Comparison of ENCODE assay signal across 1 cellular context in the genomic region with DNA sequence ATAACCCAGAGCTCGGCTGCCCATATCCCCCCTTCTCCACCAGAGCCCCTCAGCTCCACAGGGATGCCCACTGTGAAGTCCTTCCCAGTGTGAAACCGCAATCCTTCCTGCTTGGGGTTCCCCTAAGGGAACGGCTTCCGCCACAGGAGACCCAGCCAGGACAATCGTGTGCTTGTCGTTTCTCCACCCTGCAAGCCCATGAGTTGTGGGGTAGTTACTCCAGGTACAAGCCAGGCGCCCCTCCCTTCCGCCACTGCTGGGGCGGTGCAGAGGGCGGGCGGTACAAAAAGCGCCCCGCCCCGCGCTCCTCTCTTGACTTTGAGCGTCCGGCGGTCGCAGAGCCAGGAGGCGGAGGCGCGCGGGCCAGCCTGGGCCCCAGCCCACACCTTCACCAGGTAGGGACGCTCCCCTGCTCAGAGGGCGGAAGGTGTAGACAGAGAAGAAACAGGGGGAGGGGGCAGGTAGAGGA.
TF ChIP-seq lines count a peak whose summit lies in the region.

A gene with protein sequence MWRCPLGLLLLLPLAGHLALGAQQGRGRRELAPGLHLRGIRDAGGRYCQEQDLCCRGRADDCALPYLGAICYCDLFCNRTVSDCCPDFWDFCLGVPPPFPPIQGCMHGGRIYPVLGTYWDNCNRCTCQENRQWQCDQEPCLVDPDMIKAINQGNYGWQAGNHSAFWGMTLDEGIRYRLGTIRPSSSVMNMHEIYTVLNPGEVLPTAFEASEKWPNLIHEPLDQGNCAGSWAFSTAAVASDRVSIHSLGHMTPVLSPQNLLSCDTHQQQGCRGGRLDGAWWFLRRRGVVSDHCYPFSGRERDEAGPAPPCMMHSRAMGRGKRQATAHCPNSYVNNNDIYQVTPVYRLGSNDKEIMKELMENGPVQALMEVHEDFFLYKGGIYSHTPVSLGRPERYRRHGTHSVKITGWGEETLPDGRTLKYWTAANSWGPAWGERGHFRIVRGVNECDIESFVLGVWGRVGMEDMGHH (plus strand): TSS at position 315 of the 469 bp plus-strand sequence. CDS start 634 bp downstream, outside the sequence.

TF ChIP-seq in HepG2, 621 proteins besides CTCF, POLR2A, EP300 and RAD21 (continued from another document and continues in another):
- TF ChIP-seq, protein P1, sequence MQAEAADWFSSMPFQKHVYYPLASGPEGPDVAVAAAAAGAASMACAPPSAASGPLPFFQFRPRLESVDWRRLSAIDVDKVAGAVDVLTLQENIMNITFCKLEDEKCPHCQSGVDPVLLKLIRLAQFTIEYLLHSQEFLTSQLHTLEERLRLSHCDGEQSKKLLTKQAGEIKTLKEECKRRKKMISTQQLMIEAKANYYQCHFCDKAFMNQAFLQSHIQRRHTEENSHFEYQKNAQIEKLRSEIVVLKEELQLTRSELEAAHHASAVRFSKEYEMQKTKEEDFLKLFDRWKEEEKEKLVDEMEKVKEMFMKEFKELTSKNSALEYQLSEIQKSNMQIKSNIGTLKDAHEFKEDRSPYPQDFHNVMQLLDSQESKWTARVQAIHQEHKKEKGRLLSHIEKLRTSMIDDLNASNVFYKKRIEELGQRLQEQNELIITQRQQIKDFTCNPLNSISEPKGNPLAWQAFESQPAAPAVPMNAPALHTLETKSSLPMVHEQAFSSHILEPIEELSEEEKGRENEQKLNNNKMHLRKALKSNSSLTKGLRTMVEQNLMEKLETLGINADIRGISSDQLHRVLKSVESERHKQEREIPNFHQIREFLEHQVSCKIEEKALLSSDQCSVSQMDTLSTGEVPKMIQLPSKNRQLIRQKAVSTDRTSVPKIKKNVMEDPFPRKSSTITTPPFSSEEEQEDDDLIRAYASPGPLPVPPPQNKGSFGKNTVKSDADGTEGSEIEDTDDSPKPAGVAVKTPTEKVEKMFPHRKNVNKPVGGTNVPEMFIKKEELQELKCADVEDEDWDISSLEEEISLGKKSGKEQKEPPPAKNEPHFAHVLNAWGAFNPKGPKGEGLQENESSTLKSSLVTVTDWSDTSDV (CRISPR knock-in tag; IDR thresholded peaks at IDR 0.05) = peak; percentile 18; the same call in 1 of the 2 replicates
- TF ChIP-seq HMG20A (CRISPR knock-in tag; IDR thresholded peaks at IDR 0.05; ENCODE audit: borderline replicate concordance) (peak; percentile 12; the same call in 1 of the 2 replicates), ZNF441 (CRISPR knock-in tag; IDR thresholded peaks at IDR 0.05; ENCODE audit: borderline replicate concordance) (peak; percentile 75; the same call in 1 of the 2 replicates), ZNF7 (CRISPR knock-in tag; IDR thresholded peaks at IDR 0.05) (no peak), ZFP36 (IDR thresholded peaks at IDR 0.05; ENCODE audit: borderline replicate concordance, low read depth, low read length, partially characterized antibody) (no peak), NFYB (CRISPR knock-in tag; IDR thresholded peaks at IDR 0.05) (no peak), MAZ (IDR thresholded peaks at IDR 0.05; ENCODE audit: borderline replicate concordance, low read depth, low read length) (no peak), MAZ (CRISPR knock-in tag; IDR thresholded peaks at IDR 0.05; ENCODE audit: low read depth) (peak; percentile 50), KLF16 (CRISPR knock-in tag; IDR thresholded peaks at IDR 0.05) (peak in 1 of 2 experiments; percentile 26; a peak in 1 of 4 replicates), FOXA3 (CRISPR knock-in tag; IDR thresholded peaks at IDR 0.05) (0 out of 2 replicates have a peak, but pooled peaks have one; percentile 12), ZNF619 (CRISPR knock-in tag; IDR thresholded peaks at IDR 0.05) (peak; percentile 56; the same call in 1 of the 2 replicates), ZNF792 (CRISPR knock-in tag; IDR thresholded peaks at IDR 0.05) (no peak), ETV5 (CRISPR knock-in tag; IDR thresholded peaks at IDR 0.05; ENCODE audit: borderline replicate concordance) (peak; percentile 53; the same call in 1 of the 2 replicates), HNF4G (IDR thresholded peaks at IDR 0.05; ENCODE audit: borderline replicate concordance, low read depth, low read length) (peak; percentile 25; the same call in 1 of the 2 replicates), HNF4G (CRISPR knock-in tag; IDR thresholded peaks at IDR 0.05; ENCODE audit: borderline replicate concordance, low read depth) (no peak), ZNF234 (CRISPR knock-in tag; conservative IDR thresholded peaks at IDR 0.05) (no peak), BRCA1 (CRISPR knock-in tag; IDR thresholded peaks at IDR 0.05) (peak; percentile 66; the same call in 1 of the 2 replicates), MED1 (CRISPR knock-in tag; IDR thresholded peaks at IDR 0.05) (peak; percentile 60; the same call in 1 of the 2 replicates), DR1 (CRISPR knock-in tag; IDR thresholded peaks at IDR 0.05) (peak; percentile 63; the same call in 1 of the 2 replicates), SIN3A (IDR thresholded peaks at IDR 0.05; ENCODE audit: borderline replicate concordance, low read depth, low read length) (peak; percentile 49; the same call in 1 of the 2 replicates), GABPB1 (CRISPR knock-in tag; IDR thresholded peaks at IDR 0.05) (peak; percentile 73)
- TF ChIP-seq, protein P2, sequence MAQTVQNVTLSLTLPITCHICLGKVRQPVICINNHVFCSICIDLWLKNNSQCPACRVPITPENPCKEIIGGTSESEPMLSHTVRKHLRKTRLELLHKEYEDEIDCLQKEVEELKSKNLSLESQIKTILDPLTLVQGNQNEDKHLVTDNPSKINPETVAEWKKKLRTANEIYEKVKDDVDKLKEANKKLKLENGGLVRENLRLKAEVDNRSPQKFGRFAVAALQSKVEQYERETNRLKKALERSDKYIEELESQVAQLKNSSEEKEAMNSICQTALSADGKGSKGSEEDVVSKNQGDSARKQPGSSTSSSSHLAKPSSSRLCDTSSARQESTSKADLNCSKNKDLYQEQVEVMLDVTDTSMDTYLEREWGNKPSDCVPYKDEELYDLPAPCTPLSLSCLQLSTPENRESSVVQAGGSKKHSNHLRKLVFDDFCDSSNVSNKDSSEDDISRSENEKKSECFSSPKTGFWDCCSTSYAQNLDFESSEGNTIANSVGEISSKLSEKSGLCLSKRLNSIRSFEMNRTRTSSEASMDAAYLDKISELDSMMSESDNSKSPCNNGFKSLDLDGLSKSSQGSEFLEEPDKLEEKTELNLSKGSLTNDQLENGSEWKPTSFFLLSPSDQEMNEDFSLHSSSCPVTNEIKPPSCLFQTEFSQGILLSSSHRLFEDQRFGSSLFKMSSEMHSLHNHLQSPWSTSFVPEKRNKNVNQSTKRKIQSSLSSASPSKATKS (CRISPR knock-in tag; IDR thresholded peaks at IDR 0.05) = 0 out of 2 replicates have a peak, but pooled peaks have one; percentile 46
- TF ChIP-seq, protein P3, sequence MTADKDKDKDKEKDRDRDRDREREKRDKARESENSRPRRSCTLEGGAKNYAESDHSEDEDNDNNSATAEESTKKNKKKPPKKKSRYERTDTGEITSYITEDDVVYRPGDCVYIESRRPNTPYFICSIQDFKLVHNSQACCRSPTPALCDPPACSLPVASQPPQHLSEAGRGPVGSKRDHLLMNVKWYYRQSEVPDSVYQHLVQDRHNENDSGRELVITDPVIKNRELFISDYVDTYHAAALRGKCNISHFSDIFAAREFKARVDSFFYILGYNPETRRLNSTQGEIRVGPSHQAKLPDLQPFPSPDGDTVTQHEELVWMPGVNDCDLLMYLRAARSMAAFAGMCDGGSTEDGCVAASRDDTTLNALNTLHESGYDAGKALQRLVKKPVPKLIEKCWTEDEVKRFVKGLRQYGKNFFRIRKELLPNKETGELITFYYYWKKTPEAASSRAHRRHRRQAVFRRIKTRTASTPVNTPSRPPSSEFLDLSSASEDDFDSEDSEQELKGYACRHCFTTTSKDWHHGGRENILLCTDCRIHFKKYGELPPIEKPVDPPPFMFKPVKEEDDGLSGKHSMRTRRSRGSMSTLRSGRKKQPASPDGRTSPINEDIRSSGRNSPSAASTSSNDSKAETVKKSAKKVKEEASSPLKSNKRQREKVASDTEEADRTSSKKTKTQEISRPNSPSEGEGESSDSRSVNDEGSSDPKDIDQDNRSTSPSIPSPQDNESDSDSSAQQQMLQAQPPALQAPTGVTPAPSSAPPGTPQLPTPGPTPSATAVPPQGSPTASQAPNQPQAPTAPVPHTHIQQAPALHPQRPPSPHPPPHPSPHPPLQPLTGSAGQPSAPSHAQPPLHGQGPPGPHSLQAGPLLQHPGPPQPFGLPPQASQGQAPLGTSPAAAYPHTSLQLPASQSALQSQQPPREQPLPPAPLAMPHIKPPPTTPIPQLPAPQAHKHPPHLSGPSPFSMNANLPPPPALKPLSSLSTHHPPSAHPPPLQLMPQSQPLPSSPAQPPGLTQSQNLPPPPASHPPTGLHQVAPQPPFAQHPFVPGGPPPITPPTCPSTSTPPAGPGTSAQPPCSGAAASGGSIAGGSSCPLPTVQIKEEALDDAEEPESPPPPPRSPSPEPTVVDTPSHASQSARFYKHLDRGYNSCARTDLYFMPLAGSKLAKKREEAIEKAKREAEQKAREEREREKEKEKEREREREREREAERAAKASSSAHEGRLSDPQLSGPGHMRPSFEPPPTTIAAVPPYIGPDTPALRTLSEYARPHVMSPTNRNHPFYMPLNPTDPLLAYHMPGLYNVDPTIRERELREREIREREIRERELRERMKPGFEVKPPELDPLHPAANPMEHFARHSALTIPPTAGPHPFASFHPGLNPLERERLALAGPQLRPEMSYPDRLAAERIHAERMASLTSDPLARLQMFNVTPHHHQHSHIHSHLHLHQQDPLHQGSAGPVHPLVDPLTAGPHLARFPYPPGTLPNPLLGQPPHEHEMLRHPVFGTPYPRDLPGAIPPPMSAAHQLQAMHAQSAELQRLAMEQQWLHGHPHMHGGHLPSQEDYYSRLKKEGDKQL (CRISPR knock-in tag; IDR thresholded peaks at IDR 0.05; ENCODE audit: low read depth) = 0 out of 2 replicates have a peak, but pooled peaks have one; percentile 63
- TF ChIP-seq, protein P4, sequence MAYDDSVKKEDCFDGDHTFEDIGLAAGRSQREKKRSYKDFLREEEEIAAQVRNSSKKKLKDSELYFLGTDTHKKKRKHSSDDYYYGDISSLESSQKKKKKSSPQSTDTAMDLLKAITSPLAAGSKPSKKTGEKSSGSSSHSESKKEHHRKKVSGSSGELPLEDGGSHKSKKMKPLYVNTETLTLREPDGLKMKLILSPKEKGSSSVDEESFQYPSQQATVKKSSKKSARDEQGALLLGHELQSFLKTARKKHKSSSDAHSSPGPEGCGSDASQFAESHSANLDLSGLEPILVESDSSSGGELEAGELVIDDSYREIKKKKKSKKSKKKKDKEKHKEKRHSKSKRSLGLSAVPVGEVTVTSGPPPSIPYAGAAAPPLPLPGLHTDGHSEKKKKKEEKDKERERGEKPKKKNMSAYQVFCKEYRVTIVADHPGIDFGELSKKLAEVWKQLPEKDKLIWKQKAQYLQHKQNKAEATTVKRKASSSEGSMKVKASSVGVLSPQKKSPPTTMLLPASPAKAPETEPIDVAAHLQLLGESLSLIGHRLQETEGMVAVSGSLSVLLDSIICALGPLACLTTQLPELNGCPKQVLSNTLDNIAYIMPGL (CRISPR knock-in tag; IDR thresholded peaks at IDR 0.05; ENCODE audit: borderline replicate concordance in 1 of 2, low read depth in 1 of 2) = peak in 1 of 2 experiments; percentile 67; a peak in 2 of 4 replicates
- TF ChIP-seq, protein P5, sequence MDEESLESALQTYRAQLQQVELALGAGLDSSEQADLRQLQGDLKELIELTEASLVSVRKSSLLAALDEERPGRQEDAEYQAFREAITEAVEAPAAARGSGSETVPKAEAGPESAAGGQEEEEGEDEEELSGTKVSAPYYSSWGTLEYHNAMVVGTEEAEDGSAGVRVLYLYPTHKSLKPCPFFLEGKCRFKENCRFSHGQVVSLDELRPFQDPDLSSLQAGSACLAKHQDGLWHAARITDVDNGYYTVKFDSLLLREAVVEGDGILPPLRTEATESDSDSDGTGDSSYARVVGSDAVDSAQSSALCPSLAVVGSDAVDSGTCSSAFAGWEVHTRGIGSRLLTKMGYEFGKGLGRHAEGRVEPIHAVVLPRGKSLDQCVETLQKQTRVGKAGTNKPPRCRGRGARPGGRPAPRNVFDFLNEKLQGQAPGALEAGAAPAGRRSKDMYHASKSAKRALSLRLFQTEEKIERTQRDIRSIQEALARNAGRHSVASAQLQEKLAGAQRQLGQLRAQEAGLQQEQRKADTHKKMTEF (CRISPR knock-in tag; IDR thresholded peaks at IDR 0.05) = 0 out of 2 replicates have a peak, but pooled peaks have one; percentile 7
- TF ChIP-seq, protein P6, sequence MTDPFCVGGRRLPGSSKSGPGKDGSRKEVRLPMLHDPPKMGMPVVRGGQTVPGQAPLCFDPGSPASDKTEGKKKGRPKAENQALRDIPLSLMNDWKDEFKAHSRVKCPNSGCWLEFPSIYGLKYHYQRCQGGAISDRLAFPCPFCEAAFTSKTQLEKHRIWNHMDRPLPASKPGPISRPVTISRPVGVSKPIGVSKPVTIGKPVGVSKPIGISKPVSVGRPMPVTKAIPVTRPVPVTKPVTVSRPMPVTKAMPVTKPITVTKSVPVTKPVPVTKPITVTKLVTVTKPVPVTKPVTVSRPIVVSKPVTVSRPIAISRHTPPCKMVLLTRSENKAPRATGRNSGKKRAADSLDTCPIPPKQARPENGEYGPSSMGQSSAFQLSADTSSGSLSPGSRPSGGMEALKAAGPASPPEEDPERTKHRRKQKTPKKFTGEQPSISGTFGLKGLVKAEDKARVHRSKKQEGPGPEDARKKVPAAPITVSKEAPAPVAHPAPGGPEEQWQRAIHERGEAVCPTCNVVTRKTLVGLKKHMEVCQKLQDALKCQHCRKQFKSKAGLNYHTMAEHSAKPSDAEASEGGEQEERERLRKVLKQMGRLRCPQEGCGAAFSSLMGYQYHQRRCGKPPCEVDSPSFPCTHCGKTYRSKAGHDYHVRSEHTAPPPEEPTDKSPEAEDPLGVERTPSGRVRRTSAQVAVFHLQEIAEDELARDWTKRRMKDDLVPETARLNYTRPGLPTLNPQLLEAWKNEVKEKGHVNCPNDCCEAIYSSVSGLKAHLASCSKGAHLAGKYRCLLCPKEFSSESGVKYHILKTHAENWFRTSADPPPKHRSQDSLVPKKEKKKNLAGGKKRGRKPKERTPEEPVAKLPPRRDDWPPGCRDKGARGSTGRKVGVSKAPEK (CRISPR knock-in tag; IDR thresholded peaks at IDR 0.05; ENCODE audit: borderline replicate concordance) = no peak
- TF ChIP-seq, protein P7, sequence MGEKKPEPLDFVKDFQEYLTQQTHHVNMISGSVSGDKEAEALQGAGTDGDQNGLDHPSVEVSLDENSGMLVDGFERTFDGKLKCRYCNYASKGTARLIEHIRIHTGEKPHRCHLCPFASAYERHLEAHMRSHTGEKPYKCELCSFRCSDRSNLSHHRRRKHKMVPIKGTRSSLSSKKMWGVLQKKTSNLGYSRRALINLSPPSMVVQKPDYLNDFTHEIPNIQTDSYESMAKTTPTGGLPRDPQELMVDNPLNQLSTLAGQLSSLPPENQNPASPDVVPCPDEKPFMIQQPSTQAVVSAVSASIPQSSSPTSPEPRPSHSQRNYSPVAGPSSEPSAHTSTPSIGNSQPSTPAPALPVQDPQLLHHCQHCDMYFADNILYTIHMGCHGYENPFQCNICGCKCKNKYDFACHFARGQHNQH (CRISPR knock-in tag; IDR thresholded peaks at IDR 0.05) = 0 out of 2 replicates have a peak, but pooled peaks have one; percentile 48
- TF ChIP-seq, protein P8, sequence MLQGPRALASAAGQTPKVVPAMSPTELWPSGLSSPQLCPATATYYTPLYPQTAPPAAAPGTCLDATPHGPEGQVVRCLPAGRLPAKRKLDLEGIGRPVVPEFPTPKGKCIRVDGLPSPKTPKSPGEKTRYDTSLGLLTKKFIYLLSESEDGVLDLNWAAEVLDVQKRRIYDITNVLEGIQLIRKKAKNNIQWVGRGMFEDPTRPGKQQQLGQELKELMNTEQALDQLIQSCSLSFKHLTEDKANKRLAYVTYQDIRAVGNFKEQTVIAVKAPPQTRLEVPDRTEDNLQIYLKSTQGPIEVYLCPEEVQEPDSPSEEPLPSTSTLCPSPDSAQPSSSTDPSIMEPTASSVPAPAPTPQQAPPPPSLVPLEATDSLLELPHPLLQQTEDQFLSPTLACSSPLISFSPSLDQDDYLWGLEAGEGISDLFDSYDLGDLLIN (CRISPR knock-in tag; IDR thresholded peaks at IDR 0.05; ENCODE audit: borderline replicate concordance) = peak; percentile 49; the same call in 1 of the 2 replicates
- TF ChIP-seq, protein P9, sequence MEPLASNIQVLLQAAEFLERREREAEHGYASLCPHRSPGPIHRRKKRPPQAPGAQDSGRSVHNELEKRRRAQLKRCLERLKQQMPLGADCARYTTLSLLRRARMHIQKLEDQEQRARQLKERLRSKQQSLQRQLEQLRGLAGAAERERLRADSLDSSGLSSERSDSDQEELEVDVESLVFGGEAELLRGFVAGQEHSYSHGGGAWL (CRISPR knock-in tag; IDR thresholded peaks at IDR 0.05) = no peak
